Comparison of ENCODE assay signal across 19 cellular contexts in genomic region chr2:61045999-61046398, GRCh38. TPM values are rescaled to one million over a fixed set of nuclear protein-coding genes. Genes with fewer than 3 reads are reported as not detected.
DNase-seq lines count a peak whose midpoint lies in the region; ATAC-seq, FAIRE-seq and TF ChIP-seq lines count a peak whose summit lies in the region.
"Had no signal": no experiment of that assay in that cellular context is flagged by ENCODE, and none has a peak within 500 bp of the region (broad histone marks: within the 10 kb centered on the region; RNA-seq: fewer than 3 reads in every experiment).

No MANE protein-coding gene starts in this region.

- no peak for TF ChIP-seq EP300 in A549 (IDR thresholded peaks at IDR 0.05)

- no peaks in the 10 kb centered on the region; the same call in 2 of the 3 replicates for H3K4me1 ChIP-seq in A549
- H3K4me1 ChIP-seq: SJSA1 had no signal

- TF ChIP-seq CTCF in A549 (IDR thresholded peaks at IDR 0.05) (no peak), LNCaP clone FGC (IDR thresholded peaks at IDR 0.05; ENCODE audit: control insufficient read depth, extremely low read depth, insufficient read depth) (no peak), mesothelial cell of epicardium (IDR thresholded peaks at IDR 0.05; ENCODE audit: unreplicated experiment) (no peak)

- no peak overlapping the region for H3K4me3 Mint-ChIP-seq in mesothelial cell of epicardium
- H3K4me3 Mint-ChIP-seq: activated CD8-positive, alpha-beta memory T cell treated with anti-CD3 and anti-CD28 coated beads, Interleukin-2, amount 10 ng/mL, durations not matched to agents 7 days and 5 days; nephron progenitor cell had no signal

- peak overlapping the region; percentile 2 for H3K27ac Mint-ChIP-seq in mesothelial cell of epicardium
- H3K27ac Mint-ChIP-seq: activated CD8-positive, alpha-beta memory T cell treated with anti-CD3 and anti-CD28 coated beads, Interleukin-2, amount 10 ng/mL, durations not matched to agents 7 days and 5 days; nephron progenitor cell had no signal

- no peak for ATAC-seq in A549
- ATAC-seq in HG02938 (IDR thresholded peaks at IDR 0.05; ENCODE audit: unreplicated experiment) = no peak
- no peak for ATAC-seq in GM19463 (IDR thresholded peaks at IDR 0.05; ENCODE audit: unreplicated experiment)
- no peak for ATAC-seq in HG02973 (IDR thresholded peaks at IDR 0.05; ENCODE audit: unreplicated experiment)
- ATAC-seq: activated CD4-positive, CD25-positive, alpha-beta regulatory T cell treated with anti-CD3 and anti-CD28 coated beads, Interleukin-2, amount 50 U/mL, for 24 hours; activated CD8-positive, alpha-beta memory T cell treated with anti-CD3 and anti-CD28 coated beads, Interleukin-2, amount 10 ng/mL, durations not matched to agents 7 days and 5 days; HCT116 had no signal

- TF ChIP-seq POLR2A in A549 (IDR thresholded peaks at IDR 0.05; ENCODE audit: low read length) = no peak

- DNase-seq in A549 (ENCODE audit: low read depth in 1 of 2, low spot score in 1 of 2) (no peak), LNCaP clone FGC (ENCODE audit: low read depth) (peak; percentile 46), epithelial cell of prostate (ENCODE audit: low read depth, low spot score) (no peak), mesothelial cell of epicardium (ENCODE audit: low spot score in 2 of 2, unreplicated experiment in 2 of 2) (no peak), activated T-cell treated with anti-CD3 and anti-CD28 coated beads for 4 hours (no peak)
- DNase-seq: activated CD8-positive, alpha-beta memory T cell treated with anti-CD3 and anti-CD28 coated beads, Interleukin-2, amount 10 ng/mL, durations not matched to agents 7 days and 5 days; anterior cingulate cortex; mesendoderm; NCI-H1694 treated with DMSO at 0.1 percent for 48 hours; NCI-H345; nephron progenitor cell had no signal

- H3K9me3 Mint-ChIP-seq in mesothelial cell of epicardium = no peaks in the 10 kb centered on the region
- H3K9me3 Mint-ChIP-seq: nephron progenitor cell had no signal

- H3K4me3 ChIP-seq in A549 = no peak overlapping the region
- no peak overlapping the region for H3K4me3 ChIP-seq in LNCaP clone FGC (ENCODE audit: low read depth, low read length)
- H3K4me3 ChIP-seq: SJSA1 had no signal

- no peak overlapping the region for H3K27ac ChIP-seq in A549
- peak overlapping the region; percentile 3 for H3K27ac ChIP-seq in epithelial cell of prostate
- H3K27ac ChIP-seq: SJSA1 had no signal

- H3K4me2 ChIP-seq in A549 = no peak overlapping the region

- CTCF ChIA-PET in A549 (lab: Yijun Ruan, JAX) = no interaction called here

- H3K4me1 Mint-ChIP-seq in mesothelial cell of epicardium = peaks cover 4% of the 10 kb centered on the region
- H3K4me1 Mint-ChIP-seq: nephron progenitor cell had no signal

- POLR2A ChIA-PET in A549 (lab: Yijun Ruan, JAX) = no interaction called here

- H3K27me3 Mint-ChIP-seq in mesothelial cell of epicardium (ENCODE audit: low read depth) = no peaks in the 10 kb centered on the region
- H3K27me3 Mint-ChIP-seq: activated CD8-positive, alpha-beta memory T cell treated with anti-CD3 and anti-CD28 coated beads, Interleukin-2, amount 10 ng/mL, durations not matched to agents 7 days and 5 days had no signal

- no peaks in the 10 kb centered on the region for H3K9me3 ChIP-seq in A549
- H3K9me3 ChIP-seq: SJSA1 had no signal

- no peak for TF ChIP-seq RAD21 in A549 (conservative IDR thresholded peaks at IDR 0.05 in 1 of 2, IDR thresholded peaks at IDR 0.05 in 1 of 2)

- peaks cover 18% of the 10 kb centered on the region for H3K36me3 Mint-ChIP-seq in mesothelial cell of epicardium

- WGBS in A549 (ENCODE audit: missing lambda C conversion rate) = 71% methylated on average over 4 of the region's 4 CpGs

- peak; percentile 51 for FAIRE-seq in A549 (lab: Jason Lieb, UNC)
- FAIRE-seq: colon, islet of Langerhans had no signal

TF ChIP-seq in A549, 52 proteins besides CTCF, POLR2A, EP300 and RAD21:
- TF ChIP-seq NR3C1 (IDR thresholded peaks at IDR 0.05) (no peak), ZFP36 (IDR thresholded peaks at IDR 0.05; ENCODE audit: borderline replicate concordance, partially characterized antibody) (no peak), RFX5 (IDR thresholded peaks at IDR 0.05) (no peak), JUN (IDR thresholded peaks at IDR 0.05) (no peak), MAZ (IDR thresholded peaks at IDR 0.05; ENCODE audit: borderline replicate concordance, low read depth, low read length) (no peak), POLR2AphosphoS2 (conservative IDR thresholded peaks at IDR 0.05; ENCODE audit: low read length) (no peak), FOSL2 (IDR thresholded peaks at IDR 0.05) (no peak), FOSL2 (CRISPR knock-in tag; IDR thresholded peaks at IDR 0.05) (no peak), ZSCAN20 (CRISPR knock-in tag; IDR thresholded peaks at IDR 0.05) (no peak), MYC (IDR thresholded peaks at IDR 0.05; ENCODE audit: borderline replicate concordance, low read length) (no peak)
TF ChIP-seq in A549: peak in this region for 0.

RNA-seq across cellular contexts. Expression of gene SANBR, which starts 19.7 kb away (rescaled TPM):
- polyA plus RNA-seq in A549 (2011; rRNA removed) = 25.9 and 31.6 TPM in 2 replicates
- 7.5 and 7.7 TPM in 2 replicates for polyA plus RNA-seq in A549 (2012; cell fraction: cytosol; rRNA removed)
- polyA plus RNA-seq in A549 (2012; cell fraction: nucleus; rRNA removed) = 5.0 and 6.9 TPM in 2 replicates
- 13.9 to 17.1 TPM (median 16.9 TPM) in 3 replicates for polyA plus RNA-seq in A549 (2017; fragmentation: RNase III; extraction: RNeasy Plus Mini Kit Qiagen cat#74134 plus additional on column Dnase treatment)
- 13.1 and 18.1 TPM in 2 replicates for polyA minus RNA-seq in A549 (2011; rRNA and poly(A)+ RNA removed)
- total RNA-seq in mesothelial cell of epicardium = 13.2 to 14.4 TPM (median 14.0 TPM) in 3 replicates

RNA-seq across cellular contexts. Expression of gene PUS10, which starts 27.9 kb away (rescaled TPM):
- polyA plus RNA-seq in A549 (2011; rRNA removed) (8.3 and 9.3 TPM in 2 replicates), A549 (2017; fragmentation: RNase III; extraction: RNeasy Plus Mini Kit Qiagen cat#74134 plus additional on column Dnase treatment) (2.7 to 3.6 TPM (median 3.3 TPM) in 3 replicates)
- 1.5 and 1.7 TPM in 2 replicates for polyA plus RNA-seq in A549 (2012; cell fraction: cytosol; rRNA removed)
- polyA plus RNA-seq in A549 (2012; cell fraction: nucleus; rRNA removed) = 0.50 and 1.3 TPM in 2 replicates
- 3.2 and 4.5 TPM in 2 replicates for polyA minus RNA-seq in A549 (2011; rRNA and poly(A)+ RNA removed)
- total RNA-seq in mesothelial cell of epicardium = 5.4 to 6.2 TPM (median 5.6 TPM) in 3 replicates

RNA-seq across cellular contexts. Expression of gene PEX13, which starts 28.5 kb away (rescaled TPM):
- 41.7 and 42.5 TPM in 2 replicates for polyA plus RNA-seq in A549 (2011; rRNA removed)
- 11.5 and 12.3 TPM in 2 replicates for polyA plus RNA-seq in A549 (2012; cell fraction: cytosol; rRNA removed)
- 5.8 and 5.9 TPM in 2 replicates for polyA plus RNA-seq in A549 (2012; cell fraction: nucleus; rRNA removed)
- polyA plus RNA-seq in A549 (2017; fragmentation: RNase III; extraction: RNeasy Plus Mini Kit Qiagen cat#74134 plus additional on column Dnase treatment) = 13.8 to 18.5 TPM (median 17.4 TPM) in 3 replicates
- polyA minus RNA-seq in A549 (2011; rRNA and poly(A)+ RNA removed) = 29.0 and 41.0 TPM in 2 replicates
- 29.2 to 31.6 TPM (median 31.3 TPM) in 3 replicates for total RNA-seq in mesothelial cell of epicardium
